Comparison of ENCODE assay signal across 7 cellular contexts in genomic region chr5:43193171-43193951, GRCh38. TPM values are rescaled to one million over a fixed set of nuclear protein-coding genes. Genes with fewer than 3 reads are reported as not detected.
A peak's percentile ranks its signal among the peaks of the same experiment; 100 is the strongest.
DNase-seq lines count a peak whose midpoint lies in the region; ATAC-seq, FAIRE-seq and TF ChIP-seq lines count a peak whose summit lies in the region.

No MANE protein-coding gene starts in this region.

- no peak for TF ChIP-seq EP300 in gastroesophageal sphincter (IDR thresholded peaks at IDR 0.05)

- FAIRE-seq in small intestine (lab: Jason Lieb, UNC), result no peak

- peak; percentile 92 for DNase-seq in NCI-H748 (lab: John Stamatoyannopoulos, UW; ENCODE audit: unreplicated experiment)
- peak; percentile 35 for DNase-seq in activated naive CD4-positive, alpha-beta T cell treated with anti-CD3 and anti-CD28 coated beads, Interleukin-2, amount 10 ng/mL, durations not matched to agents 7 days and 5 days
- peak in 44 of 56 donors; percentile 10 to 73 (median 38) for DNase-seq in nucleus accumbens (lab: John Stamatoyannopoulos, UW)
- no peak for DNase-seq in small intestine

- H3K4me1 ChIP-seq in gastroesophageal sphincter, result peaks cover 0 to 31% (median 4%) of the 10 kb centered on the region in 3 donors
- H3K4me1 ChIP-seq in small intestine (ENCODE audit: control insufficient read depth in 2 of 2, insufficient read depth in 1 of 2, low read depth in 1 of 2, low read length in 1 of 2), result peaks cover 0 to 4% of the 10 kb centered on the region in 2 donors

- no peaks in the 10 kb centered on the region for H3K27me3 ChIP-seq in gastroesophageal sphincter
- peaks cover 0 to 4% of the 10 kb centered on the region in 2 donors for H3K27me3 ChIP-seq in small intestine (ENCODE audit: control insufficient read depth in 2 of 2, insufficient read depth in 2 of 2, low read length in 2 of 2)

- H3K4me3 ChIP-seq in gastroesophageal sphincter (peak overlapping the region; percentile 45 to 70), small intestine (ENCODE audit: low read depth in 1 of 2, low read length in 2 of 2) (peak overlapping the region in 1 of 2 donors; percentile 60)

- peak overlapping the region in 3 of 4 donors; percentile 21 to 72 (median 64) for H3K27ac ChIP-seq in gastroesophageal sphincter
- H3K27ac ChIP-seq in small intestine (ENCODE audit: low read depth in 1 of 2, low read length in 1 of 2), result no peak overlapping the region

- H3K9me3 Mint-ChIP-seq in activated naive CD4-positive, alpha-beta T cell treated with anti-CD3 and anti-CD28 coated beads, Interleukin-2, amount 10 ng/mL, durations not matched to agents 7 days and 5 days, result no peaks in the 10 kb centered on the region

- no peaks in the 10 kb centered on the region for H3K36me3 ChIP-seq in gastroesophageal sphincter
- H3K36me3 ChIP-seq in small intestine (ENCODE audit: control insufficient read depth in 2 of 2, insufficient read depth in 2 of 2, low read length in 2 of 2), result no peaks in the 10 kb centered on the region

- peak overlapping the region; percentile 77 for H3K4me3 Mint-ChIP-seq in activated naive CD4-positive, alpha-beta T cell treated with anti-CD3 and anti-CD28 coated beads, Interleukin-2, amount 10 ng/mL, durations not matched to agents 7 days and 5 days

- TF ChIP-seq POLR2A in gastroesophageal sphincter (IDR thresholded peaks at IDR 0.05), result no peak

- H3K27ac Mint-ChIP-seq in activated naive CD4-positive, alpha-beta T cell treated with anti-CD3 and anti-CD28 coated beads, Interleukin-2, amount 10 ng/mL, durations not matched to agents 7 days and 5 days, result peak overlapping the region; percentile 52

- CTCF ChIA-PET in activated naive CD4-positive, alpha-beta T cell treated with anti-CD3 and anti-CD28 coated beads, Interleukin-2, amount 10 ng/mL, durations not matched to agents 7 days and 5 days (lab: Charles Lee), result interaction anchor here (0.6 to 2.4 kb wide), 5 partner anchors 69 to 113 kb away, joined by 3 to 10 read pairs (median 3); no protein-coding TSS in a partner anchor

- ATAC-seq in GM18511 (IDR thresholded peaks at IDR 0.05; ENCODE audit: unreplicated experiment) (peak; percentile 46), HG02938 (IDR thresholded peaks at IDR 0.05; ENCODE audit: unreplicated experiment) (peak; percentile 81), gastroesophageal sphincter (peak; percentile 77)

- peaks cover 25% of the 10 kb centered on the region for H3K4me1 Mint-ChIP-seq in activated naive CD4-positive, alpha-beta T cell treated with anti-CD3 and anti-CD28 coated beads, Interleukin-2, amount 10 ng/mL, durations not matched to agents 7 days and 5 days

- 4 to 8% methylated on average over 13 of the region's 13 CpGs for WGBS in gastroesophageal sphincter (ENCODE audit: low coverage in 1 of 2), 2 donors
- WGBS in small intestine, 3 donors, result 3 to 14% (median 14%) methylated on average over 13 of the region's 13 CpGs

- no peaks in the 10 kb centered on the region for H3K36me3 Mint-ChIP-seq in activated naive CD4-positive, alpha-beta T cell treated with anti-CD3 and anti-CD28 coated beads, Interleukin-2, amount 10 ng/mL, durations not matched to agents 7 days and 5 days

- peaks cover 37% of the 10 kb centered on the region for H3K27me3 Mint-ChIP-seq in activated naive CD4-positive, alpha-beta T cell treated with anti-CD3 and anti-CD28 coated beads, Interleukin-2, amount 10 ng/mL, durations not matched to agents 7 days and 5 days

- no peaks in the 10 kb centered on the region for H3K9me3 ChIP-seq in gastroesophageal sphincter
- H3K9me3 ChIP-seq in small intestine (ENCODE audit: control insufficient read depth, low read depth), result no peaks in the 10 kb centered on the region

- no peak for TF ChIP-seq CTCF in gastroesophageal sphincter (IDR thresholded peaks at IDR 0.05)

RNA-seq across cellular contexts. Expression of gene NIM1K, which starts 1.3 kb away (rescaled TPM):
- total RNA-seq in gastroesophageal sphincter, result 1 to 10 TPM in 2 of 4 donors, under 1 TPM in 2; 0.94 to 1.9 (median 1.2) TPM
- polyA plus RNA-seq in small intestine, result under 1 TPM in 1 of 3 donors, not detected in 2; 0.42 TPM

Comparison
In these comparisons a context has a peak if more than half of its experiments do, and no peak if none do; other contexts are left out.
1. H3K27ac ChIP-seq: peak in gastroesophageal sphincter (3 of 4); none in small intestine (0 of 2).
2. Peak in every context shown above with its lines, with median percentiles within 50 percentile points of each other: ATAC-seq.